ENCODE assay signal across 1 cellular context in genomic region chr10:21514101-21514807, GRCh38.
TF ChIP-seq lines count a peak whose summit lies in the region.

No MANE protein-coding gene starts in this region.

TF ChIP-seq in SK-N-SH, 30 proteins besides CTCF, POLR2A, EP300 and RAD21 (continued from another document):
- TF ChIP-seq REST (IDR thresholded peaks at IDR 0.05; ENCODE audit: low read depth, low read length) (no peak), POLR2AphosphoS5 (IDR thresholded peaks at IDR 0.05; ENCODE audit: low read depth, low read length) (no peak), CHD2 (IDR thresholded peaks at IDR 0.05; ENCODE audit: low read length, partially characterized antibody) (no peak), NRF1 (IDR thresholded peaks at IDR 0.05; ENCODE audit: low read depth, low read length) (no peak), FOXJ3 (CRISPR knock-in tag; IDR thresholded peaks at IDR 0.05) (no peak), ZBTB33 (IDR thresholded peaks at IDR 0.05; ENCODE audit: borderline replicate concordance, low read depth) (no peak), GATA2 (CRISPR knock-in tag; IDR thresholded peaks at IDR 0.05) (no peak), PBX3 (IDR thresholded peaks at IDR 0.05) (no peak)
TF ChIP-seq in SK-N-SH: peak in this region for 0.
